In the genomic region with DNA sequence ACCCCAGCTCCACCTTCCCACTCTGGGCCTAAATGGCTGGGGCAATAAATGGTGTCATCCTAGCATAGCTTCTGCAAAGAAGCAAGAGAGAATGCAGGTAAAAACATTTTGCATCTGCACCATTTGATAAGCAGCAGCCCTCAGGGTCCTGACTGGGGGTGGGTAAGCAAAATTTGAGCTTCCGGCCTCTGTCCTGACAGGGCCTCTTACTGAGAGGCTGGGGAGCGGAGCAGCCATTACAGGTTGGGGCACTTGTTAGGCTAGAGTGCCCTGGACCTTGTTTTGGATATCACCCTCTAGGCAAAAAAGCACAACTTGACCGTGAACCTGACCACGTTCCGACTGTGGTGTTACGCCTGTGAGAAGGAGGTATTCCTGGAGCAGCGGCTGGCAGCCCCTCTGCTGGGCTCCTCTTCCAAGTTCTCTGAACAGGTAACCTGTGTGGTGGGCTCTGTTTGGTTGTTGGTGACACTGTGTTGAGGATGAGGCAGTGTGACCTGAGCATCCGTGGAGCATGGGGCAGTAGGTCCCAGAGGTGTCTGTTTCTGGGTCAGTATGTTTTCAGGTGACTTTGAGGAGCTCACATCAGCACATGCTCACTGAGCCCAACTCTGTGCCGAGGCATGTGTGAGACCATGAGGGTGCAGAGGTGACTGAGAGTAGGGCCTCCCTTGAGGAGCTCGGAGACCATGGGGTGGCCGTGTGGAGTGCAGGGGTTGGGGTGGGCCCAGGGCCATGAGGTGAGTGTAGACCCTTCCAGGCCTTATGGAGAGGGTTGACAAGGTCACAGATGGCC, we compare ENCODE assay signal across 1 cellular context.
TF ChIP-seq lines count a peak whose summit lies in the region.

No MANE protein-coding gene starts in this region.

TF ChIP-seq in K562, 482 proteins besides CTCF, POLR2A, EP300 and RAD21 (continues in another document):
- TF ChIP-seq ARID2 (IDR thresholded peaks at IDR 0.05) (no peak), STAG1 (CRISPR knock-in tag; IDR thresholded peaks at IDR 0.05; ENCODE audit: borderline replicate concordance) (no peak), NCOR1 (IDR thresholded peaks at IDR 0.05) (no peak), SMARCC2 (IDR thresholded peaks at IDR 0.05; ENCODE audit: low read depth) (peak; percentile 18; the same call in 1 of the 2 replicates), ELF2 (CRISPR knock-in tag; IDR thresholded peaks at IDR 0.05) (no peak), TGIF2 (CRISPR knock-in tag; IDR thresholded peaks at IDR 0.05) (no peak), ETV5 (CRISPR knock-in tag; IDR thresholded peaks at IDR 0.05; ENCODE audit: low read depth) (0 out of 2 replicates have a peak, but pooled peaks have one; percentile 5), HMGN3 (IDR thresholded peaks at IDR 0.05; ENCODE audit: borderline replicate concordance, extremely low read depth, insufficient read length, low read depth, low read length) (no peak), ZNF184 (CRISPR knock-in tag; IDR thresholded peaks at IDR 0.05) (no peak), ZNF696 (CRISPR knock-in tag; conservative IDR thresholded peaks at IDR 0.05) (0 out of 2 replicates have a peak, but pooled peaks have one; percentile 52), YBX1 (IDR thresholded peaks at IDR 0.05) (no peak), POLR2G (IDR thresholded peaks at IDR 0.05; ENCODE audit: low read depth, low read length) (peak; percentile 16; the same call in 1 of the 2 replicates), U2AF2 (optimal IDR thresholded peaks at IDR 0.05; ENCODE audit: low read depth, low read length) (no peak), RBFOX2 (IDR thresholded peaks at IDR 0.05; ENCODE audit: low read depth, low read length) (peak; percentile 59), SRSF3 (IDR thresholded peaks at IDR 0.05; ENCODE audit: insufficient read depth, low read length) (0 out of 2 replicates have a peak, but pooled peaks have one; percentile 14), ZNF140 (CRISPR knock-in tag; IDR thresholded peaks at IDR 0.05) (no peak), CHCHD3 (CRISPR knock-in tag; IDR thresholded peaks at IDR 0.05) (0 out of 2 replicates have a peak, but pooled peaks have one; percentile 12)
- TF ChIP-seq, protein P1, sequence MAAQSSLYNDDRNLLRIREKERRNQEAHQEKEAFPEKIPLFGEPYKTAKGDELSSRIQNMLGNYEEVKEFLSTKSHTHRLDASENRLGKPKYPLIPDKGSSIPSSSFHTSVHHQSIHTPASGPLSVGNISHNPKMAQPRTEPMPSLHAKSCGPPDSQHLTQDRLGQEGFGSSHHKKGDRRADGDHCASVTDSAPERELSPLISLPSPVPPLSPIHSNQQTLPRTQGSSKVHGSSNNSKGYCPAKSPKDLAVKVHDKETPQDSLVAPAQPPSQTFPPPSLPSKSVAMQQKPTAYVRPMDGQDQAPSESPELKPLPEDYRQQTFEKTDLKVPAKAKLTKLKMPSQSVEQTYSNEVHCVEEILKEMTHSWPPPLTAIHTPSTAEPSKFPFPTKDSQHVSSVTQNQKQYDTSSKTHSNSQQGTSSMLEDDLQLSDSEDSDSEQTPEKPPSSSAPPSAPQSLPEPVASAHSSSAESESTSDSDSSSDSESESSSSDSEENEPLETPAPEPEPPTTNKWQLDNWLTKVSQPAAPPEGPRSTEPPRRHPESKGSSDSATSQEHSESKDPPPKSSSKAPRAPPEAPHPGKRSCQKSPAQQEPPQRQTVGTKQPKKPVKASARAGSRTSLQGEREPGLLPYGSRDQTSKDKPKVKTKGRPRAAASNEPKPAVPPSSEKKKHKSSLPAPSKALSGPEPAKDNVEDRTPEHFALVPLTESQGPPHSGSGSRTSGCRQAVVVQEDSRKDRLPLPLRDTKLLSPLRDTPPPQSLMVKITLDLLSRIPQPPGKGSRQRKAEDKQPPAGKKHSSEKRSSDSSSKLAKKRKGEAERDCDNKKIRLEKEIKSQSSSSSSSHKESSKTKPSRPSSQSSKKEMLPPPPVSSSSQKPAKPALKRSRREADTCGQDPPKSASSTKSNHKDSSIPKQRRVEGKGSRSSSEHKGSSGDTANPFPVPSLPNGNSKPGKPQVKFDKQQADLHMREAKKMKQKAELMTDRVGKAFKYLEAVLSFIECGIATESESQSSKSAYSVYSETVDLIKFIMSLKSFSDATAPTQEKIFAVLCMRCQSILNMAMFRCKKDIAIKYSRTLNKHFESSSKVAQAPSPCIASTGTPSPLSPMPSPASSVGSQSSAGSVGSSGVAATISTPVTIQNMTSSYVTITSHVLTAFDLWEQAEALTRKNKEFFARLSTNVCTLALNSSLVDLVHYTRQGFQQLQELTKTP (IDR thresholded peaks at IDR 0.05; ENCODE audit: low read depth in 1 of 2, partially characterized antibody in 2 of 2) = peak in 1 of 2 experiments; percentile 49
- TF ChIP-seq, protein P2, sequence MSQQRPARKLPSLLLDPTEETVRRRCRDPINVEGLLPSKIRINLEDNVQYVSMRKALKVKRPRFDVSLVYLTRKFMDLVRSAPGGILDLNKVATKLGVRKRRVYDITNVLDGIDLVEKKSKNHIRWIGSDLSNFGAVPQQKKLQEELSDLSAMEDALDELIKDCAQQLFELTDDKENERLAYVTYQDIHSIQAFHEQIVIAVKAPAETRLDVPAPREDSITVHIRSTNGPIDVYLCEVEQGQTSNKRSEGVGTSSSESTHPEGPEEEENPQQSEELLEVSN (IDR thresholded peaks at IDR 0.05; ENCODE audit: borderline replicate concordance in 1 of 2, extremely low read depth in 1 of 2, insufficient read depth in 1 of 2, insufficient read length in 1 of 2, low read depth in 1 of 2, low read length in 1 of 2, poor library complexity in 1 of 2, severe bottlenecking in 1 of 2) = no peak
- TF ChIP-seq, protein P3, sequence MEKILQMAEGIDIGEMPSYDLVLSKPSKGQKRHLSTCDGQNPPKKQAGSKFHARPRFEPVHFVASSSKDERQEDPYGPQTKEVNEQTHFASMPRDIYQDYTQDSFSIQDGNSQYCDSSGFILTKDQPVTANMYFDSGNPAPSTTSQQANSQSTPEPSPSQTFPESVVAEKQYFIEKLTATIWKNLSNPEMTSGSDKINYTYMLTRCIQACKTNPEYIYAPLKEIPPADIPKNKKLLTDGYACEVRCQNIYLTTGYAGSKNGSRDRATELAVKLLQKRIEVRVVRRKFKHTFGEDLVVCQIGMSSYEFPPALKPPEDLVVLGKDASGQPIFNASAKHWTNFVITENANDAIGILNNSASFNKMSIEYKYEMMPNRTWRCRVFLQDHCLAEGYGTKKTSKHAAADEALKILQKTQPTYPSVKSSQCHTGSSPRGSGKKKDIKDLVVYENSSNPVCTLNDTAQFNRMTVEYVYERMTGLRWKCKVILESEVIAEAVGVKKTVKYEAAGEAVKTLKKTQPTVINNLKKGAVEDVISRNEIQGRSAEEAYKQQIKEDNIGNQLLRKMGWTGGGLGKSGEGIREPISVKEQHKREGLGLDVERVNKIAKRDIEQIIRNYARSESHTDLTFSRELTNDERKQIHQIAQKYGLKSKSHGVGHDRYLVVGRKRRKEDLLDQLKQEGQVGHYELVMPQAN (IDR thresholded peaks at IDR 0.05; ENCODE audit: borderline replicate concordance) = peak; percentile 51; the same call in 1 of the 2 replicates
- TF ChIP-seq, protein P4, sequence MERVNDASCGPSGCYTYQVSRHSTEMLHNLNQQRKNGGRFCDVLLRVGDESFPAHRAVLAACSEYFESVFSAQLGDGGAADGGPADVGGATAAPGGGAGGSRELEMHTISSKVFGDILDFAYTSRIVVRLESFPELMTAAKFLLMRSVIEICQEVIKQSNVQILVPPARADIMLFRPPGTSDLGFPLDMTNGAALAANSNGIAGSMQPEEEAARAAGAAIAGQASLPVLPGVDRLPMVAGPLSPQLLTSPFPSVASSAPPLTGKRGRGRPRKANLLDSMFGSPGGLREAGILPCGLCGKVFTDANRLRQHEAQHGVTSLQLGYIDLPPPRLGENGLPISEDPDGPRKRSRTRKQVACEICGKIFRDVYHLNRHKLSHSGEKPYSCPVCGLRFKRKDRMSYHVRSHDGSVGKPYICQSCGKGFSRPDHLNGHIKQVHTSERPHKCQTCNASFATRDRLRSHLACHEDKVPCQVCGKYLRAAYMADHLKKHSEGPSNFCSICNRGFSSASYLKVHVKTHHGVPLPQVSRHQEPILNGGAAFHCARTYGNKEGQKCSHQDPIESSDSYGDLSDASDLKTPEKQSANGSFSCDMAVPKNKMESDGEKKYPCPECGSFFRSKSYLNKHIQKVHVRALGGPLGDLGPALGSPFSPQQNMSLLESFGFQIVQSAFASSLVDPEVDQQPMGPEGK (CRISPR knock-in tag; IDR thresholded peaks at IDR 0.05; ENCODE audit: borderline replicate concordance) = no peak
- TF ChIP-seq, protein P5, sequence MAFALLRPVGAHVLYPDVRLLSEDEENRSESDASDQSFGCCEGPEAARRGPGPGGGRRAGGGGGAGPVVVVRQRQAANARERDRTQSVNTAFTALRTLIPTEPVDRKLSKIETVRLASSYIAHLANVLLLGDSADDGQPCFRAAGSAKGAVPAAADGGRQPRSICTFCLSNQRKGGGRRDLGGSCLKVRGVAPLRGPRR (CRISPR knock-in tag; IDR thresholded peaks at IDR 0.05) = 0 out of 2 replicates have a peak, but pooled peaks have one; percentile 46
- TF ChIP-seq, protein P6, sequence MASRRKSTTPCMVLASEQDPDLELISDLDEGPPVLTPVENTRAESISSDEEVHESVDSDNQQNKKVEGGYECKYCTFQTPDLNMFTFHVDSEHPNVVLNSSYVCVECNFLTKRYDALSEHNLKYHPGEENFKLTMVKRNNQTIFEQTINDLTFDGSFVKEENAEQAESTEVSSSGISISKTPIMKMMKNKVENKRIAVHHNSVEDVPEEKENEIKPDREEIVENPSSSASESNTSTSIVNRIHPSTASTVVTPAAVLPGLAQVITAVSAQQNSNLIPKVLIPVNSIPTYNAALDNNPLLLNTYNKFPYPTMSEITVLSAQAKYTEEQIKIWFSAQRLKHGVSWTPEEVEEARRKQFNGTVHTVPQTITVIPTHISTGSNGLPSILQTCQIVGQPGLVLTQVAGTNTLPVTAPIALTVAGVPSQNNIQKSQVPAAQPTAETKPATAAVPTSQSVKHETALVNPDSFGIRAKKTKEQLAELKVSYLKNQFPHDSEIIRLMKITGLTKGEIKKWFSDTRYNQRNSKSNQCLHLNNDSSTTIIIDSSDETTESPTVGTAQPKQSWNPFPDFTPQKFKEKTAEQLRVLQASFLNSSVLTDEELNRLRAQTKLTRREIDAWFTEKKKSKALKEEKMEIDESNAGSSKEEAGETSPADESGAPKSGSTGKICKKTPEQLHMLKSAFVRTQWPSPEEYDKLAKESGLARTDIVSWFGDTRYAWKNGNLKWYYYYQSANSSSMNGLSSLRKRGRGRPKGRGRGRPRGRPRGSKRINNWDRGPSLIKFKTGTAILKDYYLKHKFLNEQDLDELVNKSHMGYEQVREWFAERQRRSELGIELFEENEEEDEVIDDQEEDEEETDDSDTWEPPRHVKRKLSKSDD (conservative IDR thresholded peaks at IDR 0.05; ENCODE audit: low read length) = no peak
- TF ChIP-seq, protein P7, sequence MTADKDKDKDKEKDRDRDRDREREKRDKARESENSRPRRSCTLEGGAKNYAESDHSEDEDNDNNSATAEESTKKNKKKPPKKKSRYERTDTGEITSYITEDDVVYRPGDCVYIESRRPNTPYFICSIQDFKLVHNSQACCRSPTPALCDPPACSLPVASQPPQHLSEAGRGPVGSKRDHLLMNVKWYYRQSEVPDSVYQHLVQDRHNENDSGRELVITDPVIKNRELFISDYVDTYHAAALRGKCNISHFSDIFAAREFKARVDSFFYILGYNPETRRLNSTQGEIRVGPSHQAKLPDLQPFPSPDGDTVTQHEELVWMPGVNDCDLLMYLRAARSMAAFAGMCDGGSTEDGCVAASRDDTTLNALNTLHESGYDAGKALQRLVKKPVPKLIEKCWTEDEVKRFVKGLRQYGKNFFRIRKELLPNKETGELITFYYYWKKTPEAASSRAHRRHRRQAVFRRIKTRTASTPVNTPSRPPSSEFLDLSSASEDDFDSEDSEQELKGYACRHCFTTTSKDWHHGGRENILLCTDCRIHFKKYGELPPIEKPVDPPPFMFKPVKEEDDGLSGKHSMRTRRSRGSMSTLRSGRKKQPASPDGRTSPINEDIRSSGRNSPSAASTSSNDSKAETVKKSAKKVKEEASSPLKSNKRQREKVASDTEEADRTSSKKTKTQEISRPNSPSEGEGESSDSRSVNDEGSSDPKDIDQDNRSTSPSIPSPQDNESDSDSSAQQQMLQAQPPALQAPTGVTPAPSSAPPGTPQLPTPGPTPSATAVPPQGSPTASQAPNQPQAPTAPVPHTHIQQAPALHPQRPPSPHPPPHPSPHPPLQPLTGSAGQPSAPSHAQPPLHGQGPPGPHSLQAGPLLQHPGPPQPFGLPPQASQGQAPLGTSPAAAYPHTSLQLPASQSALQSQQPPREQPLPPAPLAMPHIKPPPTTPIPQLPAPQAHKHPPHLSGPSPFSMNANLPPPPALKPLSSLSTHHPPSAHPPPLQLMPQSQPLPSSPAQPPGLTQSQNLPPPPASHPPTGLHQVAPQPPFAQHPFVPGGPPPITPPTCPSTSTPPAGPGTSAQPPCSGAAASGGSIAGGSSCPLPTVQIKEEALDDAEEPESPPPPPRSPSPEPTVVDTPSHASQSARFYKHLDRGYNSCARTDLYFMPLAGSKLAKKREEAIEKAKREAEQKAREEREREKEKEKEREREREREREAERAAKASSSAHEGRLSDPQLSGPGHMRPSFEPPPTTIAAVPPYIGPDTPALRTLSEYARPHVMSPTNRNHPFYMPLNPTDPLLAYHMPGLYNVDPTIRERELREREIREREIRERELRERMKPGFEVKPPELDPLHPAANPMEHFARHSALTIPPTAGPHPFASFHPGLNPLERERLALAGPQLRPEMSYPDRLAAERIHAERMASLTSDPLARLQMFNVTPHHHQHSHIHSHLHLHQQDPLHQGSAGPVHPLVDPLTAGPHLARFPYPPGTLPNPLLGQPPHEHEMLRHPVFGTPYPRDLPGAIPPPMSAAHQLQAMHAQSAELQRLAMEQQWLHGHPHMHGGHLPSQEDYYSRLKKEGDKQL (CRISPR knock-in tag; IDR thresholded peaks at IDR 0.05; ENCODE audit: borderline replicate concordance) = no peak
